9 cellular contexts compared by ENCODE assay signal in the genomic region with DNA sequence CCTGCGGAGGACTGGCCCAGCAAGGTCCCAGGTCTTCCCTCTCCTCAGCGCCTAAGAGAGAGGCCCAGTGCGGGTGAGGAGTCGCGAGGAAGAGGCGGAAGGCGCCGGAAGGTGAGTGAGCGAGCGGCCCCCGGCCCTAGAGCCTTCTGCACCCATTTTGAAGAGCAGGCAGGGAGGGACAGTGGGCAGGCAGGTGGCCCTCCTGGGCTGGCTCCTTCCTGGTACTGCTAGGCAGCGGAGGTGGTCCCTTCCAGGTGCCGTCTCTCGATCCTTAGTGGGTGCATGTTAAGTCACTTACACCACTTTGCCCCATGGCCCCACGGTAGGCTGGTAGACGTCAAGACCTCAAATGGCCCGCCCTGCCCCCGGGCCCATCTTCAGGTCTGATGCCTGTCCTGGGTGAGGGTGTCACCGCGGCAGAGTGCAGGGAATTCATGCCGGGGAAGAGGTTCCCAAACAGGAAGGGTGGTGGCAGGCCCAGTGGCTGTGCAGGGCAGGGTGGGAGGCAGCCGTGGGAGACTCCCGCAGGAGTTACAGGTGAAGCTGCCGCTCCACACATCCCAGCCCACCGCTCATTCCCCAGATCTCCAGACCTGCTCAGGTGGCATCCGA. TPM values are rescaled to one million over a fixed set of nuclear protein-coding genes. Genes with fewer than 3 reads are reported as not detected.
DNase-seq lines count a peak whose midpoint lies in the region; ATAC-seq and TF ChIP-seq lines count a peak whose summit lies in the region.
"Had no signal": no experiment of that assay in that cellular context is flagged by ENCODE, and none has a peak within 500 bp of the region (broad histone marks: within the 10 kb centered on the region; RNA-seq: fewer than 3 reads in every experiment).

No MANE protein-coding gene starts in this region.

- no peaks in the 10 kb centered on the region for H3K9me3 Mint-ChIP-seq in natural killer cell treated with Interleukin-12 subunit alpha and Interleukin-12 subunit beta and Interleukin-15 and Interleukin-18, amount 100 ng/mL, for 72 hours

- ATAC-seq in natural killer cell treated with Interleukin-12 subunit alpha and Interleukin-12 subunit beta and Interleukin-15 and Interleukin-18, amount 100 ng/mL, for 72 hours = peak; percentile 25 to 29

- H3K4me3 Mint-ChIP-seq in natural killer cell treated with Interleukin-12 subunit alpha and Interleukin-12 subunit beta and Interleukin-15 and Interleukin-18, amount 100 ng/mL, for 72 hours = peak overlapping the region; percentile 76

- H3K36me3 Mint-ChIP-seq in natural killer cell treated with Interleukin-12 subunit alpha and Interleukin-12 subunit beta and Interleukin-15 and Interleukin-18, amount 100 ng/mL, for 72 hours = no peaks in the 10 kb centered on the region

- H3K36me3 ChIP-seq in endocrine pancreas (ENCODE audit: control insufficient read depth, insufficient read depth, low read length) = no peaks in the 10 kb centered on the region

- no peak for TF ChIP-seq CTCF in AG09309 (IDR thresholded peaks at IDR 0.05; ENCODE audit: control insufficient read depth, insufficient read depth, low read depth, low read length, missing control alignments)

- H3K27ac Mint-ChIP-seq in natural killer cell treated with Interleukin-12 subunit alpha and Interleukin-12 subunit beta and Interleukin-15 and Interleukin-18, amount 100 ng/mL, for 72 hours = peak overlapping the region in 1 of 2 donors; percentile 62

- H3K27me3 ChIP-seq in endocrine pancreas (ENCODE audit: control insufficient read depth, insufficient read depth, low read length) = no peaks in the 10 kb centered on the region

- no peaks in the 10 kb centered on the region for H3K4me1 ChIP-seq in endocrine pancreas (ENCODE audit: control insufficient read depth, insufficient read depth, low read length)

- peaks cover 13 to 14% of the 10 kb centered on the region in 2 donors for H3K4me1 Mint-ChIP-seq in natural killer cell treated with Interleukin-12 subunit alpha and Interleukin-12 subunit beta and Interleukin-15 and Interleukin-18, amount 100 ng/mL, for 72 hours (ENCODE audit: low read depth in 2 of 2)

- no peaks in the 10 kb centered on the region for H3K9me3 ChIP-seq in endocrine pancreas (ENCODE audit: control insufficient read depth, low read length)

- peak overlapping the region; percentile 66 for H3K9ac ChIP-seq in endocrine pancreas (ENCODE audit: control insufficient read depth, insufficient read depth, low read length)

- H3K4me3 ChIP-seq in AG09309 (ENCODE audit: control insufficient read depth, low read depth, low read length) (peak overlapping the region; percentile 42), endocrine pancreas (ENCODE audit: control insufficient read depth, insufficient read depth, low read length) (no peak overlapping the region)

- peaks cover 8 to 16% of the 10 kb centered on the region in 2 donors for H3K27me3 Mint-ChIP-seq in natural killer cell treated with Interleukin-12 subunit alpha and Interleukin-12 subunit beta and Interleukin-15 and Interleukin-18, amount 100 ng/mL, for 72 hours

- DNase-seq in AG09309 (ENCODE audit: low read depth) (no peak), HuH-7.5 (ENCODE audit: low spot score) (peak; percentile 39), DMS114 treated with DMSO at 0.1 percent for 48 hours (lab: John Stamatoyannopoulos, UW; ENCODE audit: unreplicated experiment) (no peak), NCI-H748 (lab: John Stamatoyannopoulos, UW; ENCODE audit: unreplicated experiment) (no peak)
- no peak for DNase-seq in natural killer cell treated with Interleukin-12 subunit alpha and Interleukin-12 subunit beta and Interleukin-15 and Interleukin-18, amount 100 ng/mL, for 72 hours (ENCODE audit: low spot score)
- no peak for DNase-seq in activated CD4-positive, CD25-positive, alpha-beta regulatory T cell (lab: John Stamatoyannopoulos, UW)
- no peak for DNase-seq in activated effector memory CD4-positive, alpha-beta T cell treated with anti-CD3 and anti-CD28 coated beads, Interleukin-2, amount 50 U/mL, for 16 hours

RNA-seq across cellular contexts. Expression of gene PAK6, which starts 14.4 kb away (rescaled TPM):
- 1 to 10 TPM; 1.9 to 2.9 TPM for total RNA-seq in natural killer cell treated with Interleukin-12 subunit alpha and Interleukin-12 subunit beta and Interleukin-15 and Interleukin-18, amount 100 ng/mL, for 72 hours

RNA-seq across cellular contexts. Expression of gene ANKRD63, which starts 29.6 kb away (rescaled TPM):
- total RNA-seq in natural killer cell treated with Interleukin-12 subunit alpha and Interleukin-12 subunit beta and Interleukin-15 and Interleukin-18, amount 100 ng/mL, for 72 hours = not detected
- total RNA-seq: LHCN-M2 had no signal

RNA-seq across cellular contexts. Expression of gene PLCB2, which starts 54.5 kb away (rescaled TPM):
- total RNA-seq in natural killer cell treated with Interleukin-12 subunit alpha and Interleukin-12 subunit beta and Interleukin-15 and Interleukin-18, amount 100 ng/mL, for 72 hours = 100 to 1,000 TPM in 1 of 2 donors, 10 to 100 TPM in 1; 90.5 to 109 TPM
